ENCODE assay signal across 8 cellular contexts in genomic region chr12:120117961-120118709, GRCh38. TPM values are rescaled to one million over a fixed set of nuclear protein-coding genes. Genes with fewer than 3 reads are reported as not detected.
A peak's percentile ranks its signal among the peaks of the same experiment; 100 is the strongest.
DNase-seq lines count a peak whose midpoint lies in the region; ATAC-seq and TF ChIP-seq lines count a peak whose summit lies in the region.

No MANE protein-coding gene starts in this region.

- H3K9me3 Mint-ChIP-seq in naive thymus-derived CD4-positive, alpha-beta T cell = peaks cover 0 to 2% (median 0%) of the 10 kb centered on the region in 11 donors

- peak overlapping the region; percentile 80 to 97 (median 90) for H3K27ac Mint-ChIP-seq in naive thymus-derived CD4-positive, alpha-beta T cell

- H3K4me3 ChIP-seq in DOHH2 (ENCODE audit: low read length) (peak overlapping the region; percentile 96), dorsolateral prefrontal cortex (peak overlapping the region; percentile 18 to 97 (median 88))
- peak overlapping the region; percentile 82 for H3K4me3 ChIP-seq in naive thymus-derived CD4-positive, alpha-beta T cell (ENCODE audit: low read length)

- H3K36me3 ChIP-seq in DOHH2 (ENCODE audit: control insufficient read depth, low read length) = peaks cover 56% of the 10 kb centered on the region
- H3K36me3 ChIP-seq in naive thymus-derived CD4-positive, alpha-beta T cell (ENCODE audit: control insufficient read depth in 2 of 3, insufficient read depth in 3 of 3, low read length in 3 of 3) = peaks cover 0 to 3% (median 0%) of the 10 kb centered on the region in 3 experiments

- no peak for ATAC-seq in naive thymus-derived CD4-positive, alpha-beta T cell
- no peak for ATAC-seq in HG03457 (IDR thresholded peaks at IDR 0.05; ENCODE audit: unreplicated experiment)
- no peak for ATAC-seq in GM21717 (IDR thresholded peaks at IDR 0.05; ENCODE audit: unreplicated experiment)

- no peaks in the 10 kb centered on the region for H3K9me2 ChIP-seq in DOHH2 (replicated peaks; ENCODE audit: control insufficient read depth, low read length)

- peaks cover 25% of the 10 kb centered on the region; the same call in 1 of the 2 replicates for H4K20me1 ChIP-seq in DOHH2 (ENCODE audit: control insufficient read depth, insufficient read depth, low read depth, low read length)

- H3K27me3 Mint-ChIP-seq in naive thymus-derived CD4-positive, alpha-beta T cell = no peaks in the 10 kb centered on the region

- DNase-seq in NCI-H226 (peak; percentile 21), dorsolateral prefrontal cortex (no peak), caudate nucleus (lab: John Stamatoyannopoulos, UW) (no peak), AML-193 (lab: John Stamatoyannopoulos, UW) (no peak)
- DNase-seq in naive thymus-derived CD4-positive, alpha-beta T cell = no peak

- intact Hi-C loops in dorsolateral prefrontal cortex (cut with DNase I) = loop anchor here in 1 of 2 donors (2.0 to 5.0 kb wide), 2 partner anchors 31 to 79 kb away; no protein-coding TSS in a partner anchor
- intact Hi-C loops in naive thymus-derived CD4-positive, alpha-beta T cell (cut with micrococcal nuclease) = loop anchor here (1.0 to 5.0 kb wide), 10 partner anchors 76 to 1745 kb away; partner anchors contain the start of genes COX6A1 (in 1 of the 2), GCN1 (in 1 of the 2), MLEC (in 1 of the 2) and PRKAB1 (in 1 of the 2)

- H3K4me1 Mint-ChIP-seq in naive thymus-derived CD4-positive, alpha-beta T cell = peaks cover 59 to 76% (median 71%) of the 10 kb centered on the region in 7 donors

- no peak for TF ChIP-seq CTCF in DOHH2 (IDR thresholded peaks at IDR 0.05; ENCODE audit: low read depth, low read length, poor library complexity, severe bottlenecking)
- TF ChIP-seq CTCF in dorsolateral prefrontal cortex (IDR thresholded peaks at IDR 0.05 in 54 of 56, conservative IDR thresholded peaks at IDR 0.05 in 2 of 56; ENCODE audit: low read depth in 1 of 56, partially characterized antibody in 56 of 56) = no peak

- H3K79me2 ChIP-seq in DOHH2 (ENCODE audit: control insufficient read depth, low read length) = peaks cover 59% of the 10 kb centered on the region

- peaks cover 12% of the 10 kb centered on the region for H3F3A ChIP-seq in DOHH2 (ENCODE audit: control insufficient read depth, insufficient read depth)

- no peaks in the 10 kb centered on the region for H3K27me3 ChIP-seq in DOHH2 (ENCODE audit: control insufficient read depth, low read length)
- H3K27me3 ChIP-seq in dorsolateral prefrontal cortex = no peaks in the 10 kb centered on the region
- no peaks in the 10 kb centered on the region for H3K27me3 ChIP-seq in naive thymus-derived CD4-positive, alpha-beta T cell (ENCODE audit: control insufficient read depth in 2 of 2, insufficient read depth in 2 of 2, low read length in 2 of 2)

- H3K4me3 Mint-ChIP-seq in naive thymus-derived CD4-positive, alpha-beta T cell = peak overlapping the region; percentile 78 to 95 (median 90)

- CTCF ChIA-PET in naive thymus-derived CD4-positive, alpha-beta T cell (lab: Charles Lee) = interaction anchor here (0.7 to 1.6 kb wide), 2 partner anchors 31 to 1002 kb away, joined by 3 to 4 read pairs; no protein-coding TSS in a partner anchor

- H3K27ac ChIP-seq in DOHH2 (ENCODE audit: low read depth, low read length) = peak overlapping the region; percentile 77
- H3K27ac ChIP-seq in dorsolateral prefrontal cortex = peak overlapping the region in 17 of 59 donors; percentile 2 to 97 (median 83)
- peak overlapping the region; percentile 84 for H3K27ac ChIP-seq in naive thymus-derived CD4-positive, alpha-beta T cell (ENCODE audit: low read depth, low read length)
- no peak overlapping the region for H3K27ac ChIP-seq in caudate nucleus (ENCODE audit: low read depth, low read length)

- peak overlapping the region; percentile 85 for H3K4me2 ChIP-seq in DOHH2 (ENCODE audit: low read length)

- H3K9me3 ChIP-seq in DOHH2 (ENCODE audit: control insufficient read depth, insufficient read depth, low read length) = no peaks in the 10 kb centered on the region
- no peaks in the 10 kb centered on the region for H3K9me3 ChIP-seq in naive thymus-derived CD4-positive, alpha-beta T cell (ENCODE audit: control insufficient read depth in 2 of 3, low read length in 3 of 3)

- POLR2A ChIA-PET in naive thymus-derived CD4-positive, alpha-beta T cell (lab: Charles Lee) = interaction anchor here (0.6 to 7.1 kb wide), 8 partner anchors 9 to 1951 kb away, joined by 3 to 47 read pairs (median 6); partner anchors contain the start of genes BICDL1, RNU4-2 and RPLP0

- H3K4me1 ChIP-seq in DOHH2 (ENCODE audit: control insufficient read depth, low read length) = peaks cover 64% of the 10 kb centered on the region
- peaks cover 44 to 48% of the 10 kb centered on the region in 2 donors for H3K4me1 ChIP-seq in naive thymus-derived CD4-positive, alpha-beta T cell (ENCODE audit: control insufficient read depth in 2 of 2, insufficient read depth in 2 of 2, low read length in 2 of 2)

- H3K36me3 Mint-ChIP-seq in naive thymus-derived CD4-positive, alpha-beta T cell = peaks cover 0 to 31% (median 10%) of the 10 kb centered on the region in 5 donors

RNA-seq across cellular contexts. Expression of gene RAB35, which starts 1.6 kb away (rescaled TPM):
- total RNA-seq in dorsolateral prefrontal cortex = 10 to 100 TPM; 35.0 to 69.2 (median 52.4) TPM
- total RNA-seq in naive thymus-derived CD4-positive, alpha-beta T cell = 10 to 100 TPM; 45.8 to 77.3 (median 59.3) TPM
- 10 to 100 TPM; 14.5 to 21.0 TPM for polyA plus RNA-seq in naive thymus-derived CD4-positive, alpha-beta T cell
